In the genomic region with DNA sequence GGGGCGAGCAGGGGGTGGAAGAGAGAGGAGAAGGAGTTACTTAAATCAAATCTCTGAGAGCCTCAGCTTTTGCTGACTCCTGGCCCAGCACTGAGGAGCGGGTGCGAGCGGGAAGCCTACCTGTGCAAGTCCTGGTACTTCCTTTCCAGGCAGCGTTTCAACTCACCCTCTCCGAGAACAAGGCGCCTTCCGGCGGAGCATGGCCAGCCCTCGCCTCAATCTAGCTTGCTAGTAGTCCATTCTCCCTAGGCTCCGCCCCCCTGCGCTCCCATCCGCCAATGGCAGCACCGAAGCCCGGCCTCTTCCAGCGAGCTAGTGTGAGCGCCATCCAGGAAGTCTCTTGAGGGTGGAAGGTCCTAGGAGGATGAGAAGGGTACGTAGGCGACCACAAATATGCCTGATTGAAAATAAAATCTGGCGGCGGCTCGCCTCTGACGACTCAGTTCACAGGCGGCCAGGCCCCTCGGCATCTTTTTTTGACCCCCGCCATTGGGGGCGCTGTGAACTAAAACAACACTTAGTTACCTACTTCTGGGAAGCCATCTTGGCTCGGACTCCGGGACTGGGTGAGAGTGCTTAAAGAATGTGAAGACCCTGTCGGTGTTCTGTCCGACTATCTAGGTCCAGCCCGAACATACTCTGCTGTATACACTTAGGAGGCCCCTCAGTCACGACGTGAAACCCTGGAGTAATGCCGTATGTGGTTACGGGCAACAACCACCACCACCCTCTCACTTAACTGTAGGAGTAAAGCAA, we compare ENCODE assay signal across 8 cellular contexts. TPM values are rescaled to one million over a fixed set of nuclear protein-coding genes. Genes with fewer than 3 reads are reported as not detected.
A peak's percentile ranks its signal among the peaks of the same experiment; 100 is the strongest.
DNase-seq lines count a peak whose midpoint lies in the region; ATAC-seq and TF ChIP-seq lines count a peak whose summit lies in the region.

CHD8 (minus strand) TSS at position 212 of the 756 bp plus-strand sequence. CDS start 24,480 bp downstream, outside the sequence.

- ATAC-seq in GM18907 (IDR thresholded peaks at IDR 0.05; ENCODE audit: unreplicated experiment) (peak; percentile 98), HG03175 (IDR thresholded peaks at IDR 0.05; ENCODE audit: unreplicated experiment) (peak; percentile 97), activated B cell treated with CpG ODN at 0.5 μM for 24 hours (ENCODE audit: low read depth) (peak; percentile 97)

- peak within 1 kb of the TSS; percentile 99 for H3K27ac Mint-ChIP-seq in activated B cell treated with CpG ODN at 0.5 μM for 24 hours

- no peaks in the 10 kb centered on the region for H3K9me3 Mint-ChIP-seq in activated B cell treated with CpG ODN at 0.5 μM for 24 hours

- POLR2A ChIA-PET in activated B cell treated with CpG ODN at 0.5 μM for 24 hours (lab: Charles Lee): interaction anchor here (0.6 to 6.3 kb wide), 14 partner anchors 9 to 353 kb away, joined by 3 to 139 read pairs (median 6); partner anchors contain the start of genes METTL3, RAB2B, SUPT16H and TOX4

- DNase-seq in AG08395 (ENCODE audit: low spot score): peak; percentile 100
- DNase-seq in NCI-H226: peak; percentile 99
- DNase-seq in activated B cell treated with CpG ODN at 0.5 μM for 24 hours: peak; percentile 91
- peak; percentile 100 for DNase-seq in central memory CD4-positive, alpha-beta T cell
- peak; percentile 99 for DNase-seq in inferior parietal cortex (ENCODE audit: extremely low spot score)
- peak; percentile 98 to 99 for DNase-seq in stimulated activated CD4-positive, alpha-beta T cell treated with anti-CD3 and anti-CD28 coated beads, Interleukin-12 subunit alpha, Interleukin-12 subunit beta, amount 100 ng/mL, for 24 hours (ENCODE audit: low read depth in 2 of 2)

- H3K4me3 Mint-ChIP-seq in activated B cell treated with CpG ODN at 0.5 μM for 24 hours: peak within 1 kb of the TSS; percentile 98

- no peak for TF ChIP-seq CTCF in activated B cell treated with CpG ODN at 0.5 μM for 24 hours (IDR thresholded peaks at IDR 0.05)

- intact Hi-C loops in activated B cell treated with CpG ODN at 0.5 μM for 24 hours (cut with micrococcal nuclease): loop anchor here (1.0 to 10.0 kb wide), 8 partner anchors 19 to 1001 kb away; partner anchors contain the start of genes APEX1, HNRNPC, METTL3 and OSGEP

- CTCF ChIA-PET in activated B cell treated with CpG ODN at 0.5 μM for 24 hours (lab: Charles Lee): interaction anchor here (0.8 to 2.3 kb wide), 6 partner anchors 19 to 100 kb away, joined by 3 to 23 read pairs (median 4); partner anchors contain the start of gene METTL3

- H3K4me1 Mint-ChIP-seq in activated B cell treated with CpG ODN at 0.5 μM for 24 hours: peaks cover 34% of the 10 kb centered on the region

- peaks cover 41% of the 10 kb centered on the region for H3K36me3 Mint-ChIP-seq in activated B cell treated with CpG ODN at 0.5 μM for 24 hours (ENCODE audit: low read depth)

- H3K27me3 Mint-ChIP-seq in activated B cell treated with CpG ODN at 0.5 μM for 24 hours: no peaks in the 10 kb centered on the region

RNA-seq across cellular contexts. Expression of gene CHD8, which starts in this region (rescaled TPM):
- total RNA-seq in activated B cell treated with CpG ODN at 0.5 μM for 24 hours: 113 and 133 TPM in 2 replicates

Comparison
In these comparisons a context has a peak if more than half of its experiments do, and no peak if none do; other contexts are left out.
1. Peak in every context shown above with its lines: DNase-seq and ATAC-seq.